8 cellular contexts compared by ENCODE assay signal in genomic region chr19:294819-295686, GRCh38. TPM values are rescaled to one million over a fixed set of nuclear protein-coding genes. Genes with fewer than 3 reads are reported as not detected.
DNase-seq lines count a peak whose midpoint lies in the region; ATAC-seq, FAIRE-seq and TF ChIP-seq lines count a peak whose summit lies in the region.

No MANE protein-coding gene starts in this region.

- TF ChIP-seq CTCF in A673 (conservative IDR thresholded peaks at IDR 0.05; ENCODE audit: low read depth, low read length): peak; percentile 84
- TF ChIP-seq CTCF in GM20000 (IDR thresholded peaks at IDR 0.05; ENCODE audit: extremely low read depth, missing control alignments): peak; percentile 86
- TF ChIP-seq CTCF in body of pancreas (IDR thresholded peaks at IDR 0.05): peak; percentile 49 to 78 (median 57)
- TF ChIP-seq CTCF in kidney (IDR thresholded peaks at IDR 0.05; ENCODE audit: borderline replicate concordance, extremely low read depth, insufficient read depth): peak; percentile 35

- H3K4me3 ChIP-seq in A673 (ENCODE audit: low read depth, low read length, poor library complexity, severe bottlenecking) (no peak overlapping the region), body of pancreas (no peak overlapping the region), kidney (ENCODE audit: low read length in 2 of 2) (no peak overlapping the region)

- intact Hi-C loops in A673 (cut with micrococcal nuclease; ENCODE audit: unreplicated experiment): no loop called here
- intact Hi-C loops in body of pancreas (cut with DNase I): no loop called here
- intact Hi-C loops in kidney (cut with DNase I): no loop called here

- H3K27me3 ChIP-seq in A673 (replicated peaks; ENCODE audit: insufficient read depth, low read depth, low read length, poor library complexity) (peaks cover 32% of the 10 kb centered on the region), body of pancreas (peaks cover 0 to 15% of the 10 kb centered on the region in 2 donors)

- peaks cover 8% of the 10 kb centered on the region for H3K4me1 ChIP-seq in A673 (ENCODE audit: insufficient read depth, low read length, poor library complexity, severe bottlenecking)
- H3K4me1 ChIP-seq in body of pancreas: peaks cover 35% of the 10 kb centered on the region
- H3K4me1 ChIP-seq in kidney (ENCODE audit: control insufficient read depth in 1 of 2, insufficient read depth in 1 of 2, low read depth in 1 of 2, low read length in 2 of 2): peaks cover 0 to 6% of the 10 kb centered on the region in 2 donors

- H3K27ac ChIP-seq in A673 (ENCODE audit: low read depth, low read length, poor library complexity, severe bottlenecking) (no peak overlapping the region), body of pancreas (peak overlapping the region; percentile 41 to 74 (median 60)), kidney (ENCODE audit: low read depth in 2 of 2, low read length in 2 of 2) (no peak overlapping the region)

- H3K9ac ChIP-seq in kidney (ENCODE audit: low read length in 2 of 2): no peak overlapping the region

- CTCF ChIA-PET in A673 (lab: Charles Lee): interaction anchor here (0.6 kb wide), 1 partner anchor 841 kb away, joined by 3 read pairs; no protein-coding TSS in a partner anchor

- WGBS in body of pancreas, 2 donors: 11 to 20% methylated on average over 13 to 43 of the region's 43 CpGs

- FAIRE-seq in kidney (lab: Jason Lieb, UNC): no peak

- DNase-seq in A673 (ENCODE audit: low spot score) (peak; percentile 49), GM20000 (ENCODE audit: low spot score) (peak; percentile 85), SKM-1 (lab: John Stamatoyannopoulos, UW; ENCODE audit: unreplicated experiment) (peak; percentile 4), body of pancreas (peak; percentile 36 to 62 (median 52)), kidney (no peak), T1000 (lab: John Stamatoyannopoulos, UW) (no peak), GDM1 (lab: John Stamatoyannopoulos, UW) (no peak)
- peak; percentile 20 to 54 for DNase-seq in stimulated activated CD4-positive, alpha-beta T cell treated with anti-CD3 and anti-CD28 coated beads, Interleukin-4, amount 100 ng/mL, for 4 hours

- no peak for TF ChIP-seq POLR2A in body of pancreas (IDR thresholded peaks at IDR 0.05)

- ATAC-seq in body of pancreas: no peak

- H3K36me3 ChIP-seq in A673 (ENCODE audit: insufficient read depth, low read length, poor library complexity, severe bottlenecking): no peaks in the 10 kb centered on the region
- H3K36me3 ChIP-seq in body of pancreas (replicated peaks in 1 of 2; ENCODE audit: insufficient read depth in 1 of 2, low read depth in 2 of 2): no peaks in the 10 kb centered on the region
- H3K36me3 ChIP-seq in kidney (ENCODE audit: control insufficient read depth in 1 of 2, insufficient read depth in 2 of 2, low read length in 2 of 2): no peaks in the 10 kb centered on the region

- BruUV-seq in A673 (replicated peaks; lab: Mats Ljungman, UMichigan): no TSS peak

- POLR2A ChIA-PET in A673 (lab: Charles Lee; ENCODE audit: low non-redundant PET): no interaction called here

- H3K9me3 ChIP-seq in A673 (ENCODE audit: low read depth, low read length, poor library complexity, severe bottlenecking): no peaks in the 10 kb centered on the region
- H3K9me3 ChIP-seq in body of pancreas: no peaks in the 10 kb centered on the region
- no peaks in the 10 kb centered on the region for H3K9me3 ChIP-seq in kidney (ENCODE audit: control insufficient read depth in 1 of 2, low read length in 2 of 2)

RNA-seq across cellular contexts. Expression of gene PLPP2, which starts 3.9 kb away (rescaled TPM):
- 2.6 and 3.1 TPM in 2 replicates for total RNA-seq in A673 (2021)
- total RNA-seq in body of pancreas: 10 to 100 TPM; 66.4 to 75.8 TPM
- total RNA-seq in kidney: 28.7 TPM
- polyA plus RNA-seq in kidney (ENCODE audit: insufficient read depth, low read depth, low replicate concordance): 5.8 TPM

RNA-seq across cellular contexts. Expression of gene MIER2, which starts 49.5 kb away (rescaled TPM):
- 44.1 and 47.8 TPM in 2 replicates for total RNA-seq in A673 (2021)
- 1 to 10 TPM; 3.1 to 9.6 TPM for total RNA-seq in body of pancreas
- total RNA-seq in kidney: 23.4 TPM
- 18.4 TPM for polyA plus RNA-seq in kidney (ENCODE audit: insufficient read depth, low read depth, low replicate concordance)

Comparison
In these comparisons a context has a peak if more than half of its experiments do, and no peak if none do; other contexts are left out.
1. DNase-seq: peak in A673 (single experiment), GM20000 (single experiment), SKM-1 (single experiment), body of pancreas (4 of 4) and stimulated activated CD4-positive, alpha-beta T cell treated with anti-CD3 and anti-CD28 coated beads, Interleukin-4, amount 100 ng/mL, for 4 hours (2 of 2); none in kidney (single experiment), T1000 (single experiment) and GDM1 (single experiment).
2. H3K27ac ChIP-seq: peak in body of pancreas (4 of 4); none in A673 (single experiment) and kidney (0 of 2).
3. CTCF ChIP-seq: peak in every context shown above with its lines; median percentile 86 in GM20000; 84 in A673; 57 in body of pancreas; 35 in kidney.